Comparison of ENCODE assay signal across 6 cellular contexts in genomic region chr12:60874091-60874490, GRCh38.
"Had no signal": no experiment of that assay in that cellular context is flagged by ENCODE, and none has a peak within 500 bp of the region (broad histone marks: within the 10 kb centered on the region; RNA-seq: fewer than 3 reads in every experiment).

No MANE protein-coding gene starts in this region.

- H3K4me2 ChIP-seq: GM23338 had no signal

- H3K4me3 ChIP-seq: GM23338, K562 had no signal

- H2AFZ ChIP-seq: GM23338 had no signal

- DNase-seq: H9, HCEC 1CT, HFFc6, KG1 had no signal

- ATAC-seq: GM23338, K562 had no signal
